ENCODE assay signal across 8 cellular contexts in the genomic region with DNA sequence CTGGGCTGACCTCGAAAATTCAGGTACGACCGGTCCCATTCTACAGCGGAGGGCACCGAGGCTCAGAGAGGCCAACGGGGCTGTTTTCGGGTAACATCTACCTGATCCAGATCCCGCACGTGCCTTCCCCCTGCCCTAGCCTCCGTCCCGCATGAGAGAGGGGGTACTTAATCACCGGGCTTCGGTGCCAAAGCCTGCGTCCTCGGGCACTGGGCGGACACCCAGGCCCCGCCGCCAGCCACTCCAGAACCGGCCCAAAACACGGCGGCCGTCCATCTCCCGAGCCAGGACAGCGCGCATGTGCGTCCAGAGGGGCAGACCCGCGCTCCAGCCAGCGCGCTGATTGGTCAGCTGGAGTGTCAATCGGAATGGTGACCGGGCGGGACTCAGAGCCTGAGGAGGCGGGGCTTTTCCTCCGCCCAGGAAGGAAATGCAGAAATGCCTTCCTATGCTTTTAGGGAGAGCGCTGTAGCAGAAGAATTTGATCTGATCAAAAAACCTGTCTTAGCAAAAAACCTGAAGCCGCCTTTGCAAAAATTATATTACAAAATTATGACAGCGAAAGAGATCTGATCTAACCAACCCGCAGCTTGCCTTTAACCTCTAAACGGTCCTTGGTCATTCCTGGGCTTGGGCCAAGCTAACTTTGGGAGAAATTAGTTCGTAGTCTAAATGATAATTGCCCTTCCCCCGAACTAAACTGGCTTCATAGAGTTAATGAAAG. TPM values are rescaled to one million over a fixed set of nuclear protein-coding genes. Genes with fewer than 3 reads are reported as not detected.
A peak's percentile ranks its signal among the peaks of the same experiment; 100 is the strongest.
DNase-seq lines count a peak whose midpoint lies in the region; TF ChIP-seq lines count a peak whose summit lies in the region.

Gene RPUSD3, minus strand, starts transcription at position 294 of the 724 bp plus-strand sequence. Its CDS starts 18 bp downstream, at position 276.

- H3K4me2 ChIP-seq in DOHH2 (ENCODE audit: low read length) (peak within 1 kb of the TSS; percentile 88), GM23248 (ENCODE audit: unreplicated experiment) (peak within 1 kb of the TSS; percentile 80)

- H3K9me3 ChIP-seq in DOHH2 (ENCODE audit: control insufficient read depth, insufficient read depth, low read length) (no peaks in the 10 kb centered on the region), GM23248 (ENCODE audit: low read depth) (no peaks in the 10 kb centered on the region)

- peak within 1 kb of the TSS; percentile 78 for H3K9ac ChIP-seq in GM23248

- H2AFZ ChIP-seq in GM23248: peak within 1 kb of the TSS; percentile 94

- no peak for TF ChIP-seq CTCF in DOHH2 (IDR thresholded peaks at IDR 0.05; ENCODE audit: low read depth, low read length, poor library complexity, severe bottlenecking)
- no peak for TF ChIP-seq CTCF in fibroblast of pulmonary artery (IDR thresholded peaks at IDR 0.05; ENCODE audit: low read length, missing control alignments)
- TF ChIP-seq CTCF in nephron (IDR thresholded peaks at IDR 0.05; ENCODE audit: unreplicated experiment in 3 of 3): no peak

- H3K4me3 Mint-ChIP-seq in nephron: peak within 1 kb of the TSS; percentile 96 to 99 (median 97)
- peak within 1 kb of the TSS; percentile 97 for H3K4me3 Mint-ChIP-seq in stimulated activated naive CD8-positive, alpha-beta T cell treated with anti-CD3 and anti-CD28 coated beads, Interleukin-15, Interleukin-2, amounts not matched to agents 100 ng/mL and 50 ng/mL, for 24 hours

- H3K4me3 ChIP-seq in DOHH2 (ENCODE audit: low read length) (peak within 1 kb of the TSS; percentile 97), GM23248 (peak within 1 kb of the TSS; percentile 82), fibroblast of pulmonary artery (replicated peaks; ENCODE audit: low read depth, low read length) (peak within 1 kb of the TSS; percentile 94)

- H3K27me3 ChIP-seq in DOHH2 (ENCODE audit: control insufficient read depth, low read length) (no peaks in the 10 kb centered on the region), GM23248 (replicated peaks; ENCODE audit: insufficient read depth) (no peaks in the 10 kb centered on the region)

- WGBS in GM23248 (ENCODE audit: low coverage in 1 of 2, low lambda C conversion rate in 2 of 2, missing lambda C conversion rate in 2 of 2), 2 experiments: 1% methylated on average over 42 of the region's 42 CpGs

- H3K27me3 Mint-ChIP-seq in nephron (ENCODE audit: low read depth): peaks cover 3% of the 10 kb centered on the region
- H3K27me3 Mint-ChIP-seq in stimulated activated naive CD8-positive, alpha-beta T cell treated with anti-CD3 and anti-CD28 coated beads, Interleukin-15, Interleukin-2, amounts not matched to agents 100 ng/mL and 50 ng/mL, for 24 hours: no peaks in the 10 kb centered on the region

- H3K36me3 Mint-ChIP-seq in nephron (ENCODE audit: low read depth): peaks cover 21% of the 10 kb centered on the region
- H3K36me3 Mint-ChIP-seq in stimulated activated naive CD8-positive, alpha-beta T cell treated with anti-CD3 and anti-CD28 coated beads, Interleukin-15, Interleukin-2, amounts not matched to agents 100 ng/mL and 50 ng/mL, for 24 hours (ENCODE audit: low read depth): peaks cover 28% of the 10 kb centered on the region

- H3K9me2 ChIP-seq in DOHH2 (replicated peaks; ENCODE audit: control insufficient read depth, low read length) (no peaks in the 10 kb centered on the region), GM23248 (ENCODE audit: insufficient read depth) (no peaks in the 10 kb centered on the region)

- DNase-seq in GM23248 (peak; percentile 96), LHCN-M2 (ENCODE audit: low read depth) (peak; percentile 92), SHP77 (lab: John Stamatoyannopoulos, UW) (peak; percentile 78 to 86), fibroblast of pulmonary artery (ENCODE audit: low read depth) (peak; percentile 97)
- peak; percentile 91 for DNase-seq in activated effector memory CD4-positive, alpha-beta T cell treated with Interleukin-2 at 50 U/mL for 16 hours

- H3K4me1 Mint-ChIP-seq in nephron: peaks cover 15% of the 10 kb centered on the region
- peaks cover 30% of the 10 kb centered on the region for H3K4me1 Mint-ChIP-seq in stimulated activated naive CD8-positive, alpha-beta T cell treated with anti-CD3 and anti-CD28 coated beads, Interleukin-15, Interleukin-2, amounts not matched to agents 100 ng/mL and 50 ng/mL, for 24 hours (ENCODE audit: low read depth)

- in situ Hi-C loops in GM23248 (cut with MboI): no loop called here

- H3F3A ChIP-seq in DOHH2 (ENCODE audit: control insufficient read depth, insufficient read depth) (no peaks in the 10 kb centered on the region), GM23248 (ENCODE audit: insufficient read depth) (no peaks in the 10 kb centered on the region; the same call in 1 of the 2 replicates)

- no peaks in the 10 kb centered on the region for H3K9me3 Mint-ChIP-seq in nephron
- H3K9me3 Mint-ChIP-seq in stimulated activated naive CD8-positive, alpha-beta T cell treated with anti-CD3 and anti-CD28 coated beads, Interleukin-15, Interleukin-2, amounts not matched to agents 100 ng/mL and 50 ng/mL, for 24 hours: no peaks in the 10 kb centered on the region

- H3K27ac Mint-ChIP-seq in nephron: peak within 1 kb of the TSS; percentile 88 to 97 (median 96)
- peak within 1 kb of the TSS; percentile 94 for H3K27ac Mint-ChIP-seq in stimulated activated naive CD8-positive, alpha-beta T cell treated with anti-CD3 and anti-CD28 coated beads, Interleukin-15, Interleukin-2, amounts not matched to agents 100 ng/mL and 50 ng/mL, for 24 hours

- no peaks in the 10 kb centered on the region for H4K20me1 ChIP-seq in DOHH2 (ENCODE audit: control insufficient read depth, insufficient read depth, low read depth, low read length)
- H4K20me1 ChIP-seq in GM23248 (ENCODE audit: insufficient read depth): no peaks in the 10 kb centered on the region

- peaks cover 38% of the 10 kb centered on the region for H3K36me3 ChIP-seq in DOHH2 (ENCODE audit: control insufficient read depth, low read length)
- peaks cover 13% of the 10 kb centered on the region; the same call in 1 of the 2 replicates for H3K36me3 ChIP-seq in GM23248 (ENCODE audit: low read depth)

- H3K27ac ChIP-seq in DOHH2 (ENCODE audit: low read depth, low read length): peak within 1 kb of the TSS; percentile 40
- peak within 1 kb of the TSS; percentile 48 for H3K27ac ChIP-seq in GM23248

- peaks cover 18% of the 10 kb centered on the region for H3K79me2 ChIP-seq in DOHH2 (ENCODE audit: control insufficient read depth, low read length)
- H3K79me2 ChIP-seq in GM23248 (ENCODE audit: insufficient read depth): peaks cover 13% of the 10 kb centered on the region

- peaks cover 13% of the 10 kb centered on the region for H3K4me1 ChIP-seq in DOHH2 (ENCODE audit: control insufficient read depth, low read length)
- no peaks in the 10 kb centered on the region for H3K4me1 ChIP-seq in GM23248 (ENCODE audit: insufficient read depth)

RNA-seq across cellular contexts. Expression of gene RPUSD3, which starts in this region (rescaled TPM):
- total RNA-seq in GM23248 (2014; rRNA removed; shearing (Covaris generic)): 32.6 and 39.8 TPM in 2 replicates
- 37.4 and 38.3 TPM in 2 replicates for polyA plus RNA-seq in GM23248 (2016; fragmentation: Nextera tagmentation; extraction: Ambion mirVana)
- 48.0 and 60.2 TPM in 2 replicates for total RNA-seq in LHCN-M2 (2014; rRNA removed)
- polyA plus RNA-seq in LHCN-M2 (2012): 38.1 TPM

Comparison
In these comparisons a context has a peak if more than half of its experiments do, and no peak if none do; other contexts are left out.
1. Peak in every context shown above with its lines: DNase-seq, H3K4me3 ChIP-seq and H3K27ac ChIP-seq.